Comparison of ENCODE assay signal across 21 cellular contexts in genomic region chr3:76652524-76652923, GRCh38.
DNase-seq lines count a peak whose midpoint lies in the region; ATAC-seq, FAIRE-seq and TF ChIP-seq lines count a peak whose summit lies in the region.
"Had no signal": no experiment of that assay in that cellular context is flagged by ENCODE, and none has a peak within 500 bp of the region (broad histone marks: within the 10 kb centered on the region; RNA-seq: fewer than 3 reads in every experiment).

No MANE protein-coding gene starts in this region.

- FAIRE-seq in A549 (lab: Jason Lieb, UNC) (no peak), H1 (lab: Jason Lieb, UNC) (no peak)
- FAIRE-seq: GM12878, GM12892, GM18507 had no signal

- WGBS in A549 (ENCODE audit: missing lambda C conversion rate) = 3% methylated on average over 1 of the region's 1 CpG
- no CpG with 5 or more reads among the region's 1 CpG for WGBS in IMR-90 (ENCODE audit: extremely low coverage in 2 of 2, insufficient read length in 1 of 2), 2 experiments
- 81% methylated on average over 1 of the region's 1 CpG; no CpG with 5 or more reads in 1 of the 2 experiments for WGBS in H1 (ENCODE audit: extremely low coverage in 1 of 2, insufficient coverage in 1 of 2, insufficient read length in 1 of 2, insufficient replicate concordance in 2 of 2, low coverage in 1 of 2, low lambda C conversion rate in 2 of 2, missing lambda C conversion rate in 1 of 2), 2 experiments
- 84 to 88% methylated on average over 1 of the region's 1 CpG for WGBS in sigmoid colon, 2 donors

- H2BK15ac ChIP-seq in IMR-90 (ENCODE audit: low read depth, low read length) (no peak overlapping the region), H1 (ENCODE audit: low read length) (no peak overlapping the region)

- H3K18ac ChIP-seq in IMR-90 (ENCODE audit: low read depth, low read length) (no peak overlapping the region), H1 (ENCODE audit: extremely low read depth, low read length) (no peak overlapping the region)

- H2AK5ac ChIP-seq in IMR-90 (ENCODE audit: low read depth, low read length) (no peak overlapping the region), H1 (ENCODE audit: low read depth, low read length) (no peak overlapping the region)

- H3K36me3 ChIP-seq in IMR-90 (ENCODE audit: control insufficient read depth, insufficient read depth, low read length) = no peaks in the 10 kb centered on the region
- H3K36me3 ChIP-seq in H1 (ENCODE audit: control insufficient read depth in 2 of 4, insufficient read depth in 4 of 4, low read length in 3 of 4) = no peaks in the 10 kb centered on the region
- H3K36me3 ChIP-seq in sigmoid colon = no peaks in the 10 kb centered on the region
- H3K36me3 ChIP-seq: BE2C, BLaER1 had no signal

- H3K79me1 ChIP-seq in IMR-90 (ENCODE audit: low read depth in 1 of 2, low read length in 2 of 2) (no peaks in the 10 kb centered on the region), H1 (ENCODE audit: low read depth, low read length) (no peaks in the 10 kb centered on the region)

- H2BK20ac ChIP-seq in IMR-90 (ENCODE audit: low read depth, low read length) (no peak overlapping the region), H1 (ENCODE audit: low read length) (no peak overlapping the region)

- H3K23me2 ChIP-seq in H1 (ENCODE audit: low read depth, low read length) = no peaks in the 10 kb centered on the region

- H3K4me1 ChIP-seq in A549 (no peaks in the 10 kb centered on the region), IMR-90 (ENCODE audit: control insufficient read depth, insufficient read depth, low read length) (no peaks in the 10 kb centered on the region), H1 (replicated peaks in 1 of 4; ENCODE audit: control insufficient read depth in 3 of 4, insufficient read depth in 4 of 4, low read length in 3 of 4) (peaks cover 0 to 4% (median 0%) of the 10 kb centered on the region in 4 experiments; a peak in 2 of 7 replicates), sigmoid colon (no peaks in the 10 kb centered on the region)
- H3K4me1 ChIP-seq: BE2C, BLaER1 had no signal

- H3K9me3 ChIP-seq in A549 (peaks cover 3% of the 10 kb centered on the region; the same call in 1 of the 3 replicates), IMR-90 (ENCODE audit: control insufficient read depth, insufficient read depth, low read length) (no peaks in the 10 kb centered on the region), H1 (ENCODE audit: insufficient read depth in 2 of 2, low read depth in 1 of 2, low read length in 1 of 2) (no peaks in the 10 kb centered on the region), sigmoid colon (no peaks in the 10 kb centered on the region)
- H3K9me3 ChIP-seq: BE2C, BLaER1 had no signal

- no peaks in the 10 kb centered on the region for H3K9me1 ChIP-seq in IMR-90 (ENCODE audit: insufficient read depth, low read length)

- intact Hi-C loops in IMR-90 (cut with micrococcal nuclease) (no loop called here), sigmoid colon (cut with DNase I) (no loop called here), dorsolateral prefrontal cortex (cut with DNase I) (no loop called here)

- no peak for TF ChIP-seq RAD21 in A549 (conservative IDR thresholded peaks at IDR 0.05 in 1 of 2, IDR thresholded peaks at IDR 0.05 in 1 of 2)
- TF ChIP-seq RAD21 in IMR-90 (IDR thresholded peaks at IDR 0.05; ENCODE audit: low read length) = no peak
- TF ChIP-seq RAD21 in H1 (IDR thresholded peaks at IDR 0.05 in 1 of 2, conservative IDR thresholded peaks at IDR 0.05 in 1 of 2; ENCODE audit: low read depth in 2 of 2, low read length in 2 of 2) = no peak

- TF ChIP-seq POLR2A in A549 (IDR thresholded peaks at IDR 0.05; ENCODE audit: low read length) (no peak), IMR-90 (IDR thresholded peaks at IDR 0.05; ENCODE audit: low read depth, low read length) (no peak), H1 (IDR thresholded peaks at IDR 0.05; ENCODE audit: control extremely low read depth in 1 of 2, low read depth in 2 of 2, low read length in 2 of 2) (no peak), sigmoid colon (IDR thresholded peaks at IDR 0.05) (no peak)

- H3K14ac ChIP-seq in IMR-90 (replicated peaks; ENCODE audit: low read depth, low read length) (no peak overlapping the region), H1 (ENCODE audit: insufficient read length) (no peak overlapping the region)

- no peak overlapping the region for H2AK9ac ChIP-seq in IMR-90 (replicated peaks; ENCODE audit: low read depth, low read length, poor library complexity)

- H4K91ac ChIP-seq in IMR-90 (ENCODE audit: insufficient read depth, low read depth, low read length) (no peak overlapping the region), H1 (replicated peaks; ENCODE audit: insufficient read length, low read length) (no peak overlapping the region)

- no peak overlapping the region for H2BK12ac ChIP-seq in H1 (ENCODE audit: low read depth, low read length)

- DNase-seq in A549 (ENCODE audit: low read depth in 1 of 2, low spot score in 1 of 2) (no peak), IMR-90 (no peak), H1 (ENCODE audit: low read depth in 1 of 2, low spot score in 2 of 2) (no peak), sigmoid colon (no peak), dorsolateral prefrontal cortex (no peak)
- DNase-seq: 8988T; BE2C; C1 segment of cervical spinal cord; CD4-positive, alpha-beta memory T cell; CD4-positive, CD25-positive, alpha-beta regulatory T cell; CD8-positive, alpha-beta memory T cell; COR-L47; DMS153; DMS79; DND-41; EL; GDM1 had no signal

- POLR2A ChIA-PET in A549 (lab: Yijun Ruan, JAX) (no interaction called here), IMR-90 (lab: Charles Lee; ENCODE audit: unreplicated experiment) (no interaction called here), H1 (lab: Charles Lee; ENCODE audit: partially characterized antibody) (no interaction called here)

- CTCF ChIA-PET in A549 (lab: Yijun Ruan, JAX) = no interaction called here
- CTCF ChIA-PET in IMR-90 (lab: Yijun Ruan, JAX) = interaction anchor here (0.8 kb wide), 1 partner anchor 25 kb away, joined by 6 read pairs; no protein-coding TSS in a partner anchor
- CTCF ChIA-PET in H1 (lab: Charles Lee; ENCODE audit: partially characterized antibody) = interaction anchor here (0.7 to 2.4 kb wide), 9 partner anchors 8 to 628 kb away, joined by 3 to 5 read pairs (median 4); no protein-coding TSS in a partner anchor

- H3K9ac ChIP-seq in IMR-90 (ENCODE audit: low read depth, low read length) (no peak overlapping the region), H1 (replicated peaks in 1 of 4; ENCODE audit: extremely low read depth in 1 of 4, low read depth in 3 of 4, low read length in 3 of 4) (peak overlapping the region in 1 of 4 experiments; percentile 34; a peak in 1 of 7 replicates)
- H3K9ac ChIP-seq: BLaER1 had no signal

- H3K4me3 ChIP-seq in A549 = no peak overlapping the region
- H3K4me3 ChIP-seq in IMR-90 (ENCODE audit: insufficient read depth, low read depth, low read length) = no peak overlapping the region
- H3K4me3 ChIP-seq in H1 (ENCODE audit: extremely low read depth in 1 of 4, insufficient read depth in 2 of 4, low read depth in 3 of 4, low read length in 4 of 4) = no peak overlapping the region
- H3K4me3 ChIP-seq in sigmoid colon = no peak overlapping the region
- no peak overlapping the region for H3K4me3 ChIP-seq in dorsolateral prefrontal cortex
- H3K4me3 ChIP-seq: BLaER1, GM12878 had no signal

- H3K27ac ChIP-seq in A549 = no peak overlapping the region
- H3K27ac ChIP-seq in IMR-90 (ENCODE audit: insufficient read depth, low read length) = no peak overlapping the region
- H3K27ac ChIP-seq in H1 (ENCODE audit: low read depth, low read length) = no peak overlapping the region
- H3K27ac ChIP-seq in sigmoid colon = no peak overlapping the region
- no peak overlapping the region for H3K27ac ChIP-seq in dorsolateral prefrontal cortex
- H3K27ac ChIP-seq: BLaER1 had no signal

- H3K4ac ChIP-seq in IMR-90 (ENCODE audit: low read depth, low read length) (no peak overlapping the region), H1 (replicated peaks; ENCODE audit: insufficient read length, low read depth, low read length) (no peak overlapping the region)

- H2BK120ac ChIP-seq in IMR-90 (ENCODE audit: low read depth, low read length) = no peak overlapping the region
- no peak overlapping the region for H2BK120ac ChIP-seq in H1 (replicated peaks; ENCODE audit: low read depth, low read length)

- in situ Hi-C loops in IMR-90 (cut with MboI; ENCODE audit: low sequenced_read_pairs) = no loop called here

- no peak overlapping the region for H2BK5ac ChIP-seq in IMR-90 (ENCODE audit: low read depth, low read length, poor library complexity, severe bottlenecking)
- H2BK5ac ChIP-seq in H1 (ENCODE audit: low read depth, low read length) = no peak overlapping the region

- H2AFZ ChIP-seq in IMR-90 (replicated peaks; ENCODE audit: low read length, poor library complexity) (no peak overlapping the region), H1 (ENCODE audit: low read length) (no peak overlapping the region)

- H3K23ac ChIP-seq in IMR-90 (ENCODE audit: low read depth, low read length) (no peak overlapping the region), H1 (ENCODE audit: insufficient read length) (no peak overlapping the region)

- BruUV-seq in IMR-90 (replicated peaks; lab: Mats Ljungman, UMichigan) = no TSS peak

- TF ChIP-seq CTCF in A549 (IDR thresholded peaks at IDR 0.05) (no peak), IMR-90 (conservative IDR thresholded peaks at IDR 0.05; ENCODE audit: low read depth, low read length) (no peak), H1 (IDR thresholded peaks at IDR 0.05; ENCODE audit: control extremely low read depth in 1 of 3, insufficient read depth in 1 of 3, low read depth in 1 of 3, low read length in 3 of 3) (no peak), sigmoid colon (IDR thresholded peaks at IDR 0.05) (no peak), dorsolateral prefrontal cortex (IDR thresholded peaks at IDR 0.05 in 54 of 56, conservative IDR thresholded peaks at IDR 0.05 in 2 of 56; ENCODE audit: low read depth in 1 of 56, partially characterized antibody in 56 of 56) (no peak)

- H4K20me1 ChIP-seq in IMR-90 (ENCODE audit: insufficient read depth, low read length) = no peaks in the 10 kb centered on the region
- H4K20me1 ChIP-seq in H1 (replicated peaks in 1 of 2; ENCODE audit: control insufficient read depth in 1 of 2, insufficient read depth in 2 of 2, low read length in 2 of 2) = no peaks in the 10 kb centered on the region
- H4K20me1 ChIP-seq: BLaER1 had no signal

- H3K27me3 ChIP-seq in IMR-90 (ENCODE audit: control insufficient read depth, insufficient read depth, low read length) = no peaks in the 10 kb centered on the region
- no peaks in the 10 kb centered on the region for H3K27me3 ChIP-seq in H1 (replicated peaks in 1 of 4; ENCODE audit: control insufficient read depth in 3 of 4, extremely low read depth in 1 of 4, insufficient read depth in 3 of 4, low read length in 3 of 4)
- no peaks in the 10 kb centered on the region for H3K27me3 ChIP-seq in sigmoid colon
- H3K27me3 ChIP-seq in dorsolateral prefrontal cortex = peaks cover 0 to 4% (median 0%) of the 10 kb centered on the region in 45 donors
- H3K27me3 ChIP-seq: BE2C, BLaER1 had no signal

- TF ChIP-seq EP300 in A549 (IDR thresholded peaks at IDR 0.05) (no peak), H1 (IDR thresholded peaks at IDR 0.05; ENCODE audit: borderline replicate concordance in 1 of 2, low read depth in 2 of 2, low read length in 2 of 2) (no peak), sigmoid colon (IDR thresholded peaks at IDR 0.05) (no peak)

- ATAC-seq in A549 (no peak), IMR-90 (ENCODE audit: low read depth) (no peak)
- ATAC-seq: GM12878 had no signal

- H4K5ac ChIP-seq in IMR-90 (ENCODE audit: low read depth, low read length) = no peak overlapping the region
- no peak overlapping the region for H4K5ac ChIP-seq in H1 (ENCODE audit: insufficient read length, low read depth, low read length)

- H3K79me2 ChIP-seq in H1 (ENCODE audit: control insufficient read depth in 1 of 2, insufficient read depth in 2 of 2, low read length in 2 of 2) = no peaks in the 10 kb centered on the region

- dilution Hi-C loops in IMR-90 (cut with HindIII; ENCODE audit: low sequenced_read_pairs, unreplicated experiment) = no loop called here

- H3K4me2 ChIP-seq in A549 (no peak overlapping the region), IMR-90 (ENCODE audit: low read depth, low read length) (no peak overlapping the region), H1 (ENCODE audit: insufficient read depth in 1 of 2, low read depth in 2 of 2, low read length in 2 of 2) (no peak overlapping the region)
- H3K4me2 ChIP-seq: BLaER1 had no signal

- H4K8ac ChIP-seq in IMR-90 (ENCODE audit: low read depth in 2 of 2, low read length in 2 of 2) (no peak overlapping the region), H1 (ENCODE audit: extremely low read depth, insufficient read depth, low read length) (no peak overlapping the region)

- no peak overlapping the region for H3K56ac ChIP-seq in IMR-90 (ENCODE audit: extremely low read depth, insufficient read depth, low read length)
- no peak overlapping the region for H3K56ac ChIP-seq in H1 (replicated peaks; ENCODE audit: insufficient read length, low read depth, low read length)

Comparison
In these comparisons a context has a peak if more than half of its experiments do, and no peak if none do; other contexts are left out.
1. Of the 18 proteins assayed by ChIP-seq in both H1 and A549: peak only in H1: none; only in A549: none; in both: MAFK; in neither: 17.